ENCODE assay signal across 1 cellular context in genomic region chr10:100986952-100987684, GRCh38.
A peak's percentile ranks its signal among the peaks of the same experiment; 100 is the strongest.
TF ChIP-seq lines count a peak whose summit lies in the region.

Gene MRPL43 (minus strand): TSS chr10:100987497. CDS start chr10:100987443, 54 bp downstream.
Gene TWNK (plus strand): TSS chr10:100987543. CDS start chr10:100988211, 668 bp downstream.

TF ChIP-seq in HCT116, 20 proteins besides CTCF, POLR2A, EP300 and RAD21:
- peak; percentile 91 for TF ChIP-seq POLR2AphosphoS5 (IDR thresholded peaks at IDR 0.05; ENCODE audit: low read depth, low read length)
- TF ChIP-seq SIN3A (IDR thresholded peaks at IDR 0.05; ENCODE audit: low read depth): no peak
- TF ChIP-seq FOSL1 (IDR thresholded peaks at IDR 0.05; ENCODE audit: low read depth): no peak
- peak; percentile 68 for TF ChIP-seq YY1 (IDR thresholded peaks at IDR 0.05; ENCODE audit: extremely low read depth, insufficient replicate concordance, low read depth, low read length)
- no peak for TF ChIP-seq MAX (IDR thresholded peaks at IDR 0.05)
- TF ChIP-seq EZH2 (IDR thresholded peaks at IDR 0.05): no peak
- TF ChIP-seq ATF3 (IDR thresholded peaks at IDR 0.05): no peak
- TF ChIP-seq CBX3 (IDR thresholded peaks at IDR 0.05; ENCODE audit: low read depth): no peak
- no peak for TF ChIP-seq REST (IDR thresholded peaks at IDR 0.05; ENCODE audit: low read depth)
- TF ChIP-seq CEBPB (IDR thresholded peaks at IDR 0.05; ENCODE audit: low read depth): no peak
- no peak for TF ChIP-seq JUND (IDR thresholded peaks at IDR 0.05)
- TF ChIP-seq SRF (IDR thresholded peaks at IDR 0.05; ENCODE audit: low read depth): no peak
- TF ChIP-seq ZBTB33 (IDR thresholded peaks at IDR 0.05; ENCODE audit: extremely low read depth, insufficient replicate concordance, low read length): no peak
- no peak for TF ChIP-seq ZNF274 (IDR thresholded peaks at IDR 0.05; ENCODE audit: low read depth, low read length)
- TF ChIP-seq ZFX (IDR thresholded peaks at IDR 0.05): peak; percentile 79
- no peak for TF ChIP-seq ELF1 (IDR thresholded peaks at IDR 0.05; ENCODE audit: borderline replicate concordance, low read depth)
- no peak for TF ChIP-seq EGR1 (IDR thresholded peaks at IDR 0.05; ENCODE audit: low read depth)
- TF ChIP-seq EZH2phosphoT487 (IDR thresholded peaks at IDR 0.05; ENCODE audit: borderline replicate concordance): no peak
- TF ChIP-seq TCF7L2 (IDR thresholded peaks at IDR 0.05; ENCODE audit: borderline replicate concordance, extremely low read depth, insufficient read depth, insufficient read length): peak; percentile 18
- TF ChIP-seq SP1 (IDR thresholded peaks at IDR 0.05; ENCODE audit: low read depth): no peak
